In the genomic region with DNA sequence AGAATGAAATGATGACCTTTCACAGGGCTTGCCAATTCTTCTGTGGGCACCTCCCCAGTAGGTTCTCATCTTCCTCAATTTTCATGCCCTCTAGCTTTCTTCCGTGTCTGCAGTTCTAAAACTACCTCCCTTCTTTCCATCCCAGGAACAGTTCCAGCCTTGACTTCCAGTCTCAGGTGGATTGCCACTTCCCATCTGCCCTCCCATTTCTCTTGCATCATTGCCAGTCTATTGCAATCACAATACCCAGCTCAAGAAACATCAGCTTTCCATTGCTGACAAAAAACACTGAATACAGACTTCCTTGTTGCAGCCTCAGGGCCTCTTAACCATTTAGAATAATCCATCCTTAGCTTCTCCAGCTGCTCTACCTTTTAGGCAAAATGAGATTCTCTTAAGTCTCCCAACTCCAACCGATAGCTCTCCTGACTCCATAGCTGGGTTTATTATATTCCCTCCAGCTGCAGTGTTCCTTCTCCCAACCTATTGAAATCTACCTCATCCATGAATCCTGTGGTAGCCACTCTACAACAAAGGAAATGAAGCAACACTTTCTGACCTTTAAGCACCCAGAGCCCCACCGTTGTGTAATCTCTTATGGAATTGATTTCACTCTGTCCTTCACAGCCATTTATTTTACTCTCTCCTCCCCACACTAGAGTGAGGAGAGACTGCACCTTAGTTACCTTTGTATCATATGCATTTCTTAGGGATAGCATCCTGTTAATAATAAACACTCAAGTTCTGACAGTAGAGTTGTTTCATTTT, we compare ENCODE assay signal across 14 cellular contexts.
DNase-seq lines count a peak whose midpoint lies in the region; ATAC-seq, FAIRE-seq and TF ChIP-seq lines count a peak whose summit lies in the region.
"Had no signal": no experiment of that assay in that cellular context is flagged by ENCODE, and none has a peak within 500 bp of the region (broad histone marks: within the 10 kb centered on the region; RNA-seq: fewer than 3 reads in every experiment).

No MANE protein-coding gene starts in this region.

- H3F3A ChIP-seq in PC-9 (ENCODE audit: insufficient read depth, low read depth): peaks cover 16% of the 10 kb centered on the region

- H3K4me1 ChIP-seq in PC-9 (replicated peaks; ENCODE audit: insufficient read depth) (peaks cover 25% of the 10 kb centered on the region), gastroesophageal sphincter (peaks cover 0 to 55% (median 0%) of the 10 kb centered on the region in 3 donors), thoracic aorta (ENCODE audit: control insufficient read depth in 1 of 2, low read depth in 2 of 2) (peaks cover 13 to 67% of the 10 kb centered on the region in 2 donors)
- H3K4me1 ChIP-seq: body of pancreas had no signal

- no peaks in the 10 kb centered on the region for H3K79me2 ChIP-seq in PC-9 (ENCODE audit: low read depth)

- 49 to 72% methylated on average over 2 to 3 of the region's 3 CpGs for WGBS in gastroesophageal sphincter (ENCODE audit: low coverage in 1 of 2), 2 donors

- no peaks in the 10 kb centered on the region for H3K36me3 Mint-ChIP-seq in activated naive CD4-positive, alpha-beta T cell treated with anti-CD3 and anti-CD28 coated beads, Interleukin-2, amount 50 U/mL, for 24 hours
- H3K36me3 Mint-ChIP-seq in activated naive CD4-positive, alpha-beta T cell treated with anti-CD3 and anti-CD28 coated beads, Interleukin-2, amount 50 U/mL, for 72 hours: no peaks in the 10 kb centered on the region

- no peak for DNase-seq in activated naive CD4-positive, alpha-beta T cell treated with anti-CD3 and anti-CD28 coated beads, Interleukin-2, amount 50 U/mL, for 72 hours (ENCODE audit: low spot score in 2 of 2)
- DNase-seq in PC-9 (no peak), thoracic aorta (ENCODE audit: low spot score) (no peak), frontal cortex (ENCODE audit: low spot score in 2 of 2) (no peak), SW 1271 (lab: John Stamatoyannopoulos, UW) (no peak)
- DNase-seq: BE2C; body of pancreas; kidney; stimulated activated CD4-positive, alpha-beta T cell treated with anti-CD3 and anti-CD28 coated beads, Interleukin-2, amount 100 ng/mL, for 24 hours had no signal

- H3K27me3 ChIP-seq in PC-9 (ENCODE audit: insufficient read depth, low read depth) (no peaks in the 10 kb centered on the region), gastroesophageal sphincter (no peaks in the 10 kb centered on the region), thoracic aorta (replicated peaks; ENCODE audit: insufficient read depth) (no peaks in the 10 kb centered on the region)
- H3K27me3 ChIP-seq: BE2C, body of pancreas had no signal

- no peak for FAIRE-seq in frontal cortex (lab: Jason Lieb, UNC)
- FAIRE-seq: H1, kidney had no signal

- H3K27me3 Mint-ChIP-seq in activated naive CD4-positive, alpha-beta T cell treated with anti-CD3 and anti-CD28 coated beads, Interleukin-2, amount 50 U/mL, for 24 hours: peaks cover 14% of the 10 kb centered on the region

- H3K4me3 ChIP-seq in PC-9 (no peak overlapping the region), gastroesophageal sphincter (no peak overlapping the region), thoracic aorta (no peak overlapping the region)
- H3K4me3 ChIP-seq: body of pancreas had no signal

- no peak for ATAC-seq in activated naive CD4-positive, alpha-beta T cell treated with anti-CD3 and anti-CD28 coated beads, Interleukin-2, amount 50 U/mL, for 72 hours
- ATAC-seq in gastroesophageal sphincter (peak; percentile 17), thoracic aorta (ENCODE audit: insufficient number of reproducible peaks, low FRiP score, low read depth) (no peak), HG02588 (IDR thresholded peaks at IDR 0.05; ENCODE audit: unreplicated experiment) (no peak)
- ATAC-seq: body of pancreas had no signal

- H2AFZ ChIP-seq in PC-9: 0 out of 2 replicates have a peak overlapping the region, but pooled peaks have one; percentile 19

- peak overlapping the region; percentile 2 for H3K27ac Mint-ChIP-seq in activated naive CD4-positive, alpha-beta T cell treated with anti-CD3 and anti-CD28 coated beads, Interleukin-2, amount 50 U/mL, for 24 hours
- no peak overlapping the region for H3K27ac Mint-ChIP-seq in activated naive CD4-positive, alpha-beta T cell treated with anti-CD3 and anti-CD28 coated beads, Interleukin-2, amount 50 U/mL, for 72 hours

- CTCF ChIA-PET in PC-9 (lab: Charles Lee): interaction anchor here (0.7 kb wide), 1 partner anchor 818 kb away, joined by 9 read pairs; no protein-coding TSS in a partner anchor

- intact Hi-C loops in PC-9 (cut with micrococcal nuclease; ENCODE audit: unreplicated experiment): no loop called here

- no peaks in the 10 kb centered on the region for H3K9me3 Mint-ChIP-seq in activated naive CD4-positive, alpha-beta T cell treated with anti-CD3 and anti-CD28 coated beads, Interleukin-2, amount 50 U/mL, for 24 hours
- no peaks in the 10 kb centered on the region for H3K9me3 Mint-ChIP-seq in activated naive CD4-positive, alpha-beta T cell treated with anti-CD3 and anti-CD28 coated beads, Interleukin-2, amount 50 U/mL, for 72 hours

- TF ChIP-seq EP300 in gastroesophageal sphincter (IDR thresholded peaks at IDR 0.05): no peak

- H3K27ac ChIP-seq in PC-9 (peak overlapping the region; percentile 32; the same call in 1 of the 2 replicates), gastroesophageal sphincter (peak overlapping the region in 3 of 4 donors; percentile 8 to 55 (median 37)), thoracic aorta (peak overlapping the region; percentile 62 to 76)
- H3K27ac ChIP-seq: body of pancreas, KMS-11 had no signal

- H3K4me2 ChIP-seq in PC-9: peak overlapping the region; percentile 45
- H3K4me2 ChIP-seq: KMS-11 had no signal

- H3K9me3 ChIP-seq in PC-9 (ENCODE audit: insufficient read depth, low read depth): no peaks in the 10 kb centered on the region
- no peaks in the 10 kb centered on the region for H3K9me3 ChIP-seq in gastroesophageal sphincter
- no peaks in the 10 kb centered on the region for H3K9me3 ChIP-seq in thoracic aorta
- H3K9me3 ChIP-seq: BE2C, body of pancreas had no signal

- no peaks in the 10 kb centered on the region for H3K9me2 ChIP-seq in PC-9 (ENCODE audit: insufficient read depth)

- TF ChIP-seq CTCF in PC-9 (conservative IDR thresholded peaks at IDR 0.05) (no peak), gastroesophageal sphincter (IDR thresholded peaks at IDR 0.05) (no peak), thoracic aorta (IDR thresholded peaks at IDR 0.05) (no peak)

- POLR2A ChIA-PET in PC-9 (lab: Charles Lee; ENCODE audit: unreplicated experiment): interaction anchor here (0.6 to 0.7 kb wide), 2 partner anchors 29 to 1167 kb away, joined by 3 to 4 read pairs; no protein-coding TSS in a partner anchor

- TF ChIP-seq POLR2A in gastroesophageal sphincter (IDR thresholded peaks at IDR 0.05): no peak

- H3K36me3 ChIP-seq in PC-9 (ENCODE audit: low read depth): no peaks in the 10 kb centered on the region
- H3K36me3 ChIP-seq in gastroesophageal sphincter: peaks cover 0 to 30% of the 10 kb centered on the region in 2 donors
- H3K36me3 ChIP-seq in thoracic aorta: no peaks in the 10 kb centered on the region
- H3K36me3 ChIP-seq: BE2C had no signal

- BruUV-seq in PC-9 (replicated peaks; lab: Mats Ljungman, UMichigan): TSS peak; percentile 78

- H3K4me1 Mint-ChIP-seq in activated naive CD4-positive, alpha-beta T cell treated with anti-CD3 and anti-CD28 coated beads, Interleukin-2, amount 50 U/mL, for 24 hours: peaks cover 8% of the 10 kb centered on the region

- H3K4me3 Mint-ChIP-seq in activated naive CD4-positive, alpha-beta T cell treated with anti-CD3 and anti-CD28 coated beads, Interleukin-2, amount 50 U/mL, for 24 hours: no peak overlapping the region

- no peaks in the 10 kb centered on the region for H4K20me1 ChIP-seq in PC-9 (ENCODE audit: insufficient read depth)
